Comparison of ENCODE assay signal across 8 cellular contexts in genomic region chr10:91409869-91410637, GRCh38. TPM values are rescaled to one million over a fixed set of nuclear protein-coding genes. Genes with fewer than 3 reads are reported as not detected.
DNase-seq lines count a peak whose midpoint lies in the region; ATAC-seq and TF ChIP-seq lines count a peak whose summit lies in the region.

Gene HECTD2 (plus strand): TSS chr10:91410344. CDS start chr10:91410439, 95 bp downstream.

- no peaks in the 10 kb centered on the region for H3K4me1 ChIP-seq in parathyroid adenoma
- H3K4me1 ChIP-seq in thyroid gland, result no peaks in the 10 kb centered on the region

- peak within 1 kb of the TSS; percentile 89 for H3K9ac ChIP-seq in parathyroid adenoma

- H3K36me3 ChIP-seq in parathyroid adenoma (ENCODE audit: control insufficient read depth, insufficient read depth, low read length) (no peaks in the 10 kb centered on the region), thyroid gland (no peaks in the 10 kb centered on the region)

- no peaks in the 10 kb centered on the region for H3K36me3 Mint-ChIP-seq in activated naive CD4-positive, alpha-beta T cell treated with anti-CD3 and anti-CD28 coated beads, Interleukin-2, amount 50 U/mL, for 72 hours

- intact Hi-C loops in Right ventricle myocardium inferior (cut with DNase I), result loop anchor here (1.0 to 10.0 kb wide), 3 partner anchors 19 to 225 kb away; partner anchors contain the start of gene PPP1R3C
- intact Hi-C loops in thyroid gland (cut with DNase I), result no loop called here

- no peaks in the 10 kb centered on the region for H3K9me3 Mint-ChIP-seq in activated naive CD4-positive, alpha-beta T cell treated with anti-CD3 and anti-CD28 coated beads, Interleukin-2, amount 50 U/mL, for 72 hours

- WGBS in thyroid gland, 2 donors, result 1% methylated on average over 24 of the region's 111 CpGs; no CpG with 5 or more reads in 1 of the 2 donors

- peaks cover 5% of the 10 kb centered on the region for H3K79me2 ChIP-seq in parathyroid adenoma

- H3K4me2 ChIP-seq in parathyroid adenoma (ENCODE audit: low read length), result peak within 1 kb of the TSS; percentile 85

- peak within 1 kb of the TSS; percentile 88 to 94 for H3K27ac Mint-ChIP-seq in activated naive CD4-positive, alpha-beta T cell treated with anti-CD3 and anti-CD28 coated beads, Interleukin-2, amount 50 U/mL, for 72 hours

- H3K9me3 ChIP-seq in parathyroid adenoma (ENCODE audit: control insufficient read depth, low read length), result no peaks in the 10 kb centered on the region
- no peaks in the 10 kb centered on the region for H3K9me3 ChIP-seq in thyroid gland

- H3K4me3 ChIP-seq in parathyroid adenoma (ENCODE audit: low read depth, low read length), result peak within 1 kb of the TSS; percentile 94
- H3K4me3 ChIP-seq in thyroid gland (replicated peaks in 1 of 3), result peak within 1 kb of the TSS; percentile 63 to 90 (median 71)

- DNase-seq in EH (ENCODE audit: low read depth) (peak; percentile 81), HuH-7 (ENCODE audit: low spot score) (peak; percentile 56), SK-N-DZ (ENCODE audit: low spot score) (peak; percentile 79), Right ventricle myocardium inferior (ENCODE audit: missing footprints) (peak; percentile 86), thyroid gland (peak; percentile 82 to 83)
- peak; percentile 80 to 82 for DNase-seq in activated naive CD4-positive, alpha-beta T cell treated with anti-CD3 and anti-CD28 coated beads, Interleukin-2, amount 50 U/mL, for 72 hours (ENCODE audit: low spot score in 2 of 2)

- ATAC-seq in GM21526 (IDR thresholded peaks at IDR 0.05; ENCODE audit: low FRiP score, unreplicated experiment), result peak; percentile 89
- peak; percentile 83 to 88 for ATAC-seq in activated naive CD4-positive, alpha-beta T cell treated with anti-CD3 and anti-CD28 coated beads, Interleukin-2, amount 50 U/mL, for 72 hours
- ATAC-seq in Right ventricle myocardium inferior, result peak; percentile 82

- peak within 1 kb of the TSS; percentile 98 for H3K27ac ChIP-seq in parathyroid adenoma
- H3K27ac ChIP-seq in thyroid gland, result peak within 1 kb of the TSS; percentile 99 to 100 (median 100)

- TF ChIP-seq POLR2A in thyroid gland (IDR thresholded peaks at IDR 0.05), result peak; percentile 57 to 64

- H3K27me3 ChIP-seq in parathyroid adenoma (ENCODE audit: control insufficient read depth, insufficient read depth, low read length) (no peaks in the 10 kb centered on the region), thyroid gland (no peaks in the 10 kb centered on the region)

- peak; percentile 40 for TF ChIP-seq CTCF in parathyroid adenoma (IDR thresholded peaks at IDR 0.05)
- peak in 4 of 6 experiments; percentile 24 to 75 (median 60) for TF ChIP-seq CTCF in thyroid gland (IDR thresholded peaks at IDR 0.05)

- peak within 1 kb of the TSS; percentile 99 for H2AFZ ChIP-seq in parathyroid adenoma

RNA-seq across cellular contexts. Expression of gene HECTD2, which starts in this region (rescaled TPM):
- 19.5 and 20.5 TPM in 2 replicates for polyA plus RNA-seq in SK-N-DZ (2014; cell fraction: cytosol; rRNA removed)
- polyA plus RNA-seq in SK-N-DZ (2014; cell fraction: nucleus; rRNA removed), result 40.3 and 45.1 TPM in 2 replicates
- total RNA-seq in activated naive CD4-positive, alpha-beta T cell treated with anti-CD3 and anti-CD28 coated beads, Interleukin-2, amount 50 U/mL, for 72 hours, result 1 to 10 TPM; 3.0 to 6.0 TPM
- total RNA-seq in Right ventricle myocardium inferior (2.5 TPM), thyroid gland (10 to 100 TPM; 16.0 to 25.2 (median 20.6) TPM)

Comparison
In these comparisons a context has a peak if more than half of its experiments do, and no peak if none do; other contexts are left out.
1. Peak in every context shown above with its lines: DNase-seq, ATAC-seq, H3K4me3 ChIP-seq and H3K27ac ChIP-seq.